Comparison of ENCODE assay signal across 13 cellular contexts in the genomic region with DNA sequence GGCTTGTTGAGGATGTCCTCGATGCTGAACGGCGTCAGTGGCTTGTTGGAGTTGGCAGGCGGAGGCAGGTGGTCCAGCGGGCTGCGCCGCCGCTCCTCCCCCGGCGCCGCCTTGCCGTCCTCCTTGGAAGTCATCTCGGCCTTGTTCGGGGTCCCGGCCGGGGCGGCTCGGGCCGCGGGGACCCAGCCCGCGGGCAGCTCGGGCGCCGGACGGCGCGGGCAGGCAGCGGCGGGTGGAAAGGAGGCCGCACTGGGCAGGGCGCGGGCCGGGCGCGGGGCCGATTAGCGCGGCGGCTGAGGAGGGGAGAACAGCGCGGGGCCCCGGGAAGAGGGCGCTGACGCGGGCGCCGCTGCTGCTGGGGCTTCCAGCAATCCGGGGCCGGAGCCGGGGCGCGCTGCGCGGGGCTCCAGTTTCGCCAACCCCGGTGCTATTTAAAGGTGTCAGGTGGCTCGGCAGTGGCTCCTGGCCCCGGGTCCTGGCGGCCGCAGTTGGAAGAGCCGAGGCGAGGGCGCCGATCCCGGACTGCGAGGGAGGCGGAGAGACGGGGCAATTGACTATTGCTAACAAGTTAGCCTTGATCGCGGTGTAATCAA. TPM values are rescaled to one million over a fixed set of nuclear protein-coding genes. Genes with fewer than 3 reads are reported as not detected.
A peak's percentile ranks its signal among the peaks of the same experiment; 100 is the strongest.
DNase-seq lines count a peak whose midpoint lies in the region; ATAC-seq and TF ChIP-seq lines count a peak whose summit lies in the region.
"Had no signal": no experiment of that assay in that cellular context is flagged by ENCODE, and none has a peak within 500 bp of the region (broad histone marks: within the 10 kb centered on the region; RNA-seq: fewer than 3 reads in every experiment).

No MANE protein-coding gene starts in this region.

- in situ Hi-C loops in mammary epithelial cell (cut with MboI; ENCODE audit: low sequenced_read_pairs in 2 of 2) = no loop called here

- DNase-seq in DMS 273 (lab: John Stamatoyannopoulos, UW; ENCODE audit: unreplicated experiment) (peak; percentile 69), DMS 273 treated with DMSO at 0.1 percent for 48 hours (lab: John Stamatoyannopoulos, UW) (no peak), HCT116 (ENCODE audit: low read depth, low spot score) (no peak), mammary epithelial cell (no peak), osteocyte (ENCODE audit: extremely low spot score, unreplicated experiment) (no peak), NCI-H1417 treated with DMSO at 0.1 percent for 48 hours (lab: John Stamatoyannopoulos, UW) (no peak), NOMO-1 (lab: John Stamatoyannopoulos, UW; ENCODE audit: unreplicated experiment in 2 of 2) (no peak)
- no peak for DNase-seq in stimulated activated CD4-positive, alpha-beta T cell treated with anti-CD3 and anti-CD28 coated beads, Interleukin-15, amount 100 ng/mL, for 24 hours
- DNase-seq: central memory CD4-positive, alpha-beta T cell; Kasumi-1 had no signal

- no peaks in the 10 kb centered on the region for H4K20me1 ChIP-seq in HCT116 (ENCODE audit: insufficient read depth)
- no peaks in the 10 kb centered on the region for H4K20me1 ChIP-seq in mammary epithelial cell (ENCODE audit: insufficient read depth, low read length)

- no TSS peak for BruUV-seq in HCT116 (replicated peaks; lab: Mats Ljungman, UMichigan)
- BruUV-seq in mammary epithelial cell (replicated peaks; lab: Mats Ljungman, UMichigan) = no TSS peak

- TF ChIP-seq POLR2A in HCT116 (IDR thresholded peaks at IDR 0.05; ENCODE audit: borderline replicate concordance, extremely low read depth, insufficient read depth, insufficient read length) = no peak

- no peak overlapping the region for H3K4me2 ChIP-seq in HCT116 (ENCODE audit: low read length)
- peak overlapping the region; percentile 76 for H3K4me2 ChIP-seq in mammary epithelial cell (ENCODE audit: insufficient read depth, low read depth, low read length)

- no peaks in the 10 kb centered on the region for H3K9me2 ChIP-seq in HCT116 (ENCODE audit: insufficient read depth)

- ATAC-seq in HCT116 = peak; percentile 24; the same call in 1 of the 2 replicates

- H3K9ac ChIP-seq in HCT116 (ENCODE audit: low read length) = no peak overlapping the region
- no peak overlapping the region for H3K9ac ChIP-seq in mammary epithelial cell (ENCODE audit: insufficient read depth, low read length)

- H2AFZ ChIP-seq in HCT116 (ENCODE audit: low read depth, low read length, poor library complexity, severe bottlenecking) (no peak overlapping the region), mammary epithelial cell (ENCODE audit: low read depth, low read length) (no peak overlapping the region)

- no peaks in the 10 kb centered on the region for H3K9me3 ChIP-seq in HCT116 (ENCODE audit: control insufficient read depth in 1 of 2, insufficient read depth in 1 of 2, low read depth in 1 of 2, low read length in 2 of 2)
- H3K9me3 ChIP-seq in mammary epithelial cell (replicated peaks; ENCODE audit: insufficient read depth, low read length) = peaks cover 2% of the 10 kb centered on the region

- H3K27me3 Mint-ChIP-seq in osteocyte (ENCODE audit: unreplicated experiment) = peaks cover 72% of the 10 kb centered on the region

- H3K4me1 ChIP-seq in HCT116 (ENCODE audit: control insufficient read depth in 1 of 2, insufficient read depth in 2 of 2, low read length in 2 of 2) (peaks cover under 1 to 3% of the 10 kb centered on the region in 2 experiments; a peak in 3 of 4 replicates), mammary epithelial cell (ENCODE audit: insufficient read depth, low read length) (peaks cover 22% of the 10 kb centered on the region)

- H3K4me3 Mint-ChIP-seq in osteocyte (ENCODE audit: unreplicated experiment) = peak overlapping the region; percentile 47

- POLR2A ChIA-PET in HCT116 (lab: Charles Lee) = no interaction called here

- H3K9me3 Mint-ChIP-seq in osteocyte (ENCODE audit: unreplicated experiment) = no peaks in the 10 kb centered on the region

- no peak overlapping the region for H3K27ac Mint-ChIP-seq in osteocyte (ENCODE audit: unreplicated experiment)

- dilution Hi-C loops in mammary epithelial cell (cut with HindIII; ENCODE audit: low sequenced_read_pairs) = no loop called here

- whole genome bisulfite sequencing in mammary epithelial cell (ENCODE audit: low coverage, missing lambda C conversion rate) = 4% methylated on average over 28 of the region's 71 CpGs

- CTCF ChIA-PET in HCT116 (lab: Charles Lee) = no interaction called here
- CTCF ChIA-PET in mammary epithelial cell (lab: Charles Lee; ENCODE audit: low non-redundant PET) = no interaction called here

- RAD21 ChIA-PET in HCT116 (lab: Charles Lee; ENCODE audit: low non-redundant PET in 1 of 2, low total read pairs in 2 of 2, uncharacterized antibody in 2 of 2, unreplicated experiment in 2 of 2) = no interaction called here

- peaks cover 29% of the 10 kb centered on the region for H3K4me1 Mint-ChIP-seq in osteocyte (ENCODE audit: unreplicated experiment)

- H3K27ac ChIP-seq in HCT116 (ENCODE audit: low read depth, low read length) (no peak overlapping the region), mammary epithelial cell (ENCODE audit: insufficient read depth, low read depth, low read length) (no peak overlapping the region)
- H3K27ac ChIP-seq: 22Rv1 had no signal

- TF ChIP-seq CTCF in HCT116 (IDR thresholded peaks at IDR 0.05 in 2 of 3, conservative IDR thresholded peaks at IDR 0.05 in 1 of 3; ENCODE audit: borderline replicate concordance in 1 of 3, insufficient read depth in 1 of 3, low read depth in 2 of 3, low read length in 2 of 3) = no peak
- no peak for TF ChIP-seq CTCF in mammary epithelial cell (conservative IDR thresholded peaks at IDR 0.05 in 1 of 2, IDR thresholded peaks at IDR 0.05 in 1 of 2; ENCODE audit: extremely low read depth in 1 of 2, insufficient read depth in 1 of 2, low read depth in 1 of 2, low read length in 2 of 2)
- no peak for TF ChIP-seq CTCF in osteocyte (IDR thresholded peaks at IDR 0.05)

- H3K79me2 ChIP-seq in HCT116 (ENCODE audit: insufficient read depth, low read length) (no peaks in the 10 kb centered on the region), mammary epithelial cell (ENCODE audit: insufficient read depth, low read length) (no peaks in the 10 kb centered on the region)

- H3K36me3 ChIP-seq in HCT116 (ENCODE audit: control insufficient read depth in 1 of 2, insufficient read depth in 2 of 2, low read length in 2 of 2) = no peaks in the 10 kb centered on the region
- no peaks in the 10 kb centered on the region for H3K36me3 ChIP-seq in mammary epithelial cell (ENCODE audit: insufficient read depth, low read length)

- H3K4me3 ChIP-seq in HCT116 (replicated peaks in 1 of 2; ENCODE audit: low read depth in 1 of 2, low read length in 2 of 2) (no peak overlapping the region), mammary epithelial cell (replicated peaks in 1 of 3; ENCODE audit: insufficient read depth in 1 of 3, low read depth in 2 of 3, low read length in 3 of 3) (peak overlapping the region in 2 of 3 experiments; percentile 13 to 16)

- H3K27me3 ChIP-seq in HCT116 (ENCODE audit: insufficient read depth, low read length) (no peaks in the 10 kb centered on the region), mammary epithelial cell (ENCODE audit: insufficient read depth, low read length) (peaks cover 73% of the 10 kb centered on the region)

- intact Hi-C loops in HCT116 (cut with micrococcal nuclease) (no loop called here), mammary epithelial cell (cut with micrococcal nuclease) (no loop called here)

- H3K36me3 Mint-ChIP-seq in osteocyte (ENCODE audit: unreplicated experiment) = peaks cover 5% of the 10 kb centered on the region

- TF ChIP-seq RAD21 in HCT116 (IDR thresholded peaks at IDR 0.05; ENCODE audit: low read depth) = no peak

TF ChIP-seq in HCT116, 20 proteins besides CTCF, POLR2A, EP300 and RAD21:
- TF ChIP-seq CEBPB (IDR thresholded peaks at IDR 0.05; ENCODE audit: low read depth) (no peak), JUND (IDR thresholded peaks at IDR 0.05) (no peak), POLR2AphosphoS5 (IDR thresholded peaks at IDR 0.05; ENCODE audit: low read depth, low read length) (no peak), EGR1 (IDR thresholded peaks at IDR 0.05; ENCODE audit: low read depth) (no peak), SIN3A (IDR thresholded peaks at IDR 0.05; ENCODE audit: low read depth) (no peak), ATF3 (IDR thresholded peaks at IDR 0.05) (no peak), ZNF274 (IDR thresholded peaks at IDR 0.05; ENCODE audit: low read depth, low read length) (no peak), ELF1 (IDR thresholded peaks at IDR 0.05; ENCODE audit: borderline replicate concordance, low read depth) (no peak)

RNA-seq across cellular contexts. Expression of gene LBX1, which starts 0.5 kb away (rescaled TPM):
- total RNA-seq in HCT116 (2021; ENCODE audit: unreplicated experiment) (not detected), mammary epithelial cell (not detected), osteocyte (not detected in 2 replicates)
- not detected in 2 replicates for polyA plus RNA-seq in HCT116 (2012)
- not detected for polyA plus RNA-seq in mammary epithelial cell
- not detected for polyA minus RNA-seq in mammary epithelial cell
- total RNA-seq: activated CD8-positive, alpha-beta memory T cell treated with anti-CD3 and anti-CD28 coated beads for 36 hours; glomerular endothelial cell had no signal

Comparison
In these comparisons a context has a peak if more than half of its experiments do, and no peak if none do; other contexts are left out.
1. H3K4me3 ChIP-seq: peak in mammary epithelial cell (2 of 3); none in HCT116 (0 of 2).